9 cellular contexts compared by ENCODE assay signal in genomic region chr16:27108826-27109665, GRCh38. TPM values are rescaled to one million over a fixed set of nuclear protein-coding genes. Genes with fewer than 3 reads are reported as not detected.
DNase-seq lines count a peak whose midpoint lies in the region; ATAC-seq and TF ChIP-seq lines count a peak whose summit lies in the region.
"Had no signal": no experiment of that assay in that cellular context is flagged by ENCODE, and none has a peak within 500 bp of the region (broad histone marks: within the 10 kb centered on the region; RNA-seq: fewer than 3 reads in every experiment).

No MANE protein-coding gene starts in this region.

- no peaks in the 10 kb centered on the region for H3K9me3 Mint-ChIP-seq in T-helper 2 cell treated with Interferon-gamma antibody and Interleukin-4, amounts not matched to agents 5 μg/mL and 100 μg/mL, for 36 hours
- H3K9me3 Mint-ChIP-seq in T-cell, result no peaks in the 10 kb centered on the region

- no peaks in the 10 kb centered on the region for H3K36me3 Mint-ChIP-seq in T-helper 2 cell treated with Interferon-gamma antibody and Interleukin-4, amounts not matched to agents 5 μg/mL and 100 μg/mL, for 36 hours (ENCODE audit: low read depth)
- no peaks in the 10 kb centered on the region for H3K36me3 Mint-ChIP-seq in T-cell

- POLR2A ChIA-PET in T-cell (lab: Charles Lee), result interaction anchor here in 1 of 2 donors (0.7 kb wide), 1 partner anchor 11 kb away, joined by 15 read pairs; no protein-coding TSS in a partner anchor

- H3K4me3 ChIP-seq in gastroesophageal sphincter, result peak overlapping the region in 1 of 2 donors; percentile 46
- H3K4me3 ChIP-seq in smooth muscle cell, result peak overlapping the region; percentile 76

- peaks cover 5% of the 10 kb centered on the region for H3K27me3 Mint-ChIP-seq in T-helper 2 cell treated with Interferon-gamma antibody and Interleukin-4, amounts not matched to agents 5 μg/mL and 100 μg/mL, for 36 hours (ENCODE audit: low read depth)
- no peaks in the 10 kb centered on the region for H3K27me3 Mint-ChIP-seq in T-cell

- ATAC-seq in T-cell (replicated peaks in 1 of 4), result no peak
- no peak for ATAC-seq in gastroesophageal sphincter
- no peak for ATAC-seq in GM21423 (IDR thresholded peaks at IDR 0.05; ENCODE audit: unreplicated experiment)
- no peak for ATAC-seq in GM18870 (IDR thresholded peaks at IDR 0.05; ENCODE audit: unreplicated experiment)

- CTCF ChIA-PET in T-cell (lab: Charles Lee), result interaction anchor here (0.5 to 1.3 kb wide), 3 partner anchors 61 to 1833 kb away, joined by 3 to 8 read pairs (median 4); no protein-coding TSS in a partner anchor

- peak overlapping the region; percentile 72 for H2AFZ ChIP-seq in smooth muscle cell (ENCODE audit: low read depth)

- no peak for TF ChIP-seq EP300 in gastroesophageal sphincter (IDR thresholded peaks at IDR 0.05)

- H3K4me2 ChIP-seq in smooth muscle cell, result peak overlapping the region; percentile 95

- H4K20me1 ChIP-seq in smooth muscle cell (ENCODE audit: low read depth), result no peaks in the 10 kb centered on the region

- H3K4me1 Mint-ChIP-seq in T-helper 2 cell treated with Interferon-gamma antibody and Interleukin-4, amounts not matched to agents 5 μg/mL and 100 μg/mL, for 36 hours (ENCODE audit: low read depth), result peaks cover 4% of the 10 kb centered on the region
- H3K4me1 Mint-ChIP-seq in T-cell, result peaks cover 4 to 23% (median 10%) of the 10 kb centered on the region in 3 donors

- H3F3A ChIP-seq in smooth muscle cell (ENCODE audit: low read depth), result no peaks in the 10 kb centered on the region

- no peak for DNase-seq in T-helper 2 cell treated with Interferon-gamma antibody and Interleukin-4, amounts not matched to agents 5 μg/mL and 100 μg/mL, for 36 hours (ENCODE audit: low spot score)
- no peak for DNase-seq in T-helper 2 cell
- DNase-seq in T-cell, result no peak
- DNase-seq in smooth muscle cell (lab: John Stamatoyannopoulos, UW; ENCODE audit: unreplicated experiment), result no peak
- no peak for DNase-seq in activated CD4-positive, CD25-positive, alpha-beta regulatory T cell treated with anti-CD3 and anti-CD28 coated beads, Interleukin-2, amount 50 U/mL, for 72 hours

- H3K4me1 ChIP-seq in gastroesophageal sphincter (peaks cover 0 to 16% (median 0%) of the 10 kb centered on the region in 3 donors), smooth muscle cell (ENCODE audit: low read depth) (no peaks in the 10 kb centered on the region)

- no peak for TF ChIP-seq POLR2A in gastroesophageal sphincter (IDR thresholded peaks at IDR 0.05)

- peaks cover 5% of the 10 kb centered on the region for H3K27me3 ChIP-seq in gastroesophageal sphincter
- no peaks in the 10 kb centered on the region for H3K27me3 ChIP-seq in smooth muscle cell (ENCODE audit: low read depth)

- H3K27ac Mint-ChIP-seq in T-helper 2 cell treated with Interferon-gamma antibody and Interleukin-4, amounts not matched to agents 5 μg/mL and 100 μg/mL, for 36 hours, result no peak overlapping the region
- H3K27ac Mint-ChIP-seq in T-cell, result peak overlapping the region in 1 of 2 donors; percentile 16

- H3K9me3 ChIP-seq in gastroesophageal sphincter, result no peaks in the 10 kb centered on the region
- no peaks in the 10 kb centered on the region for H3K9me3 ChIP-seq in smooth muscle cell (replicated peaks; ENCODE audit: low read depth)

- H3K9ac ChIP-seq in smooth muscle cell (ENCODE audit: low read depth), result no peak overlapping the region

- H3K27ac ChIP-seq in gastroesophageal sphincter (peak overlapping the region in 3 of 4 donors; percentile 8 to 35 (median 11)), smooth muscle cell (ENCODE audit: low read depth) (no peak overlapping the region)

- H3K4me3 Mint-ChIP-seq in T-helper 2 cell treated with Interferon-gamma antibody and Interleukin-4, amounts not matched to agents 5 μg/mL and 100 μg/mL, for 36 hours, result peak overlapping the region; percentile 73
- peak overlapping the region; percentile 34 to 71 (median 59) for H3K4me3 Mint-ChIP-seq in T-cell

- H3K79me2 ChIP-seq in smooth muscle cell (ENCODE audit: low read depth), result no peaks in the 10 kb centered on the region

- 0 to 59% methylated on average over 1 to 17 of the region's 17 CpGs for WGBS in gastroesophageal sphincter (ENCODE audit: low coverage in 1 of 2), 2 donors
- WGBS in smooth muscle cell (ENCODE audit: low lambda C conversion rate), result 71% methylated on average over 16 of the region's 17 CpGs

- no peak for TF ChIP-seq CTCF in gastroesophageal sphincter (IDR thresholded peaks at IDR 0.05)
- no peak for TF ChIP-seq CTCF in smooth muscle cell (IDR thresholded peaks at IDR 0.05; ENCODE audit: borderline replicate concordance, insufficient read depth, poor library complexity, severe bottlenecking)

- no peaks in the 10 kb centered on the region for H3K36me3 ChIP-seq in gastroesophageal sphincter
- no peaks in the 10 kb centered on the region for H3K36me3 ChIP-seq in smooth muscle cell (ENCODE audit: low read depth)

RNA-seq across cellular contexts. Expression of gene C16orf82, which starts 42.3 kb away (rescaled TPM):
- total RNA-seq in T-cell (not detected), gastroesophageal sphincter (not detected), smooth muscle cell (not detected in 2 replicates)
- polyA plus RNA-seq in smooth muscle cell, result not detected in 2 replicates
- total RNA-seq: lung microvascular endothelial cell had no signal
